ENCODE assay signal across 1 cellular context in the genomic region with DNA sequence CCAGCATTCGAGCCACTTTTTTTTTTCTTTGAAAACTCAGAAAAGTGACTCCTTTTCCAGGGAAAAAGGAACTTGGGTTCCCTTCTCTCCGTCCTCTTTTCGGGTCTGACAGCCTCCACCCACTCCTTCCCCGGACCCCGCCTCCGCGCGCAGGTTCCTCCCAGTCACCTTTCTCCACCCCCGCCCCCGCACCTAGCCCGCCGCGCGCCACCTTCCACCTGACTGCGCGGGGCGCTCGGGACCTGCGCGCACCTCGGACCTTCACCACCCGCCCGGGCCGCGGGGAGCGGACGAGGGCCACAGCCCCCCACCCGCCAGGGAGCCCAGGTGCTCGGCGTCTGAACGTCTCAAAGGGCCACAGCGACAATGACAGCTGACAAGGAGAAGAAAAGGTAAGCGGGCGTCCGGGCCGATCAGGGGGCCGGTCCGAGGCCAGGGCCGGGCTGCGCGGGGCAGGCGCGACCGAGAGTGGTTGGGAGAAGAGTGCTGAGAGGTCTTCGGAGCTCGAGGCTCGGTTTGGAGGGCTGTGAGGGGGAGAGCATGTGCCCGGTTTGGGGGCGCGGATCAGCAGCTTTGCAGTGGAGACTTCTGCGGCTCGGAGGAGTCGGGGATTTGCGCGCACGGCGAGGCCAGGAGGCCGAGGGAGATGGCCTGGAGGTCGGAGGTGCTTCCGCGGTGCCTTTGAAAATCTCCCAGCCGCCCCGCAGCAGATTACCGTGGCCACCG.
TF ChIP-seq lines count a peak whose summit lies in the region.

No MANE protein-coding gene starts in this region.

TF ChIP-seq in HepG2, 621 proteins besides CTCF, POLR2A, EP300 and RAD21 (continued from another document):
- TF ChIP-seq, protein P1, sequence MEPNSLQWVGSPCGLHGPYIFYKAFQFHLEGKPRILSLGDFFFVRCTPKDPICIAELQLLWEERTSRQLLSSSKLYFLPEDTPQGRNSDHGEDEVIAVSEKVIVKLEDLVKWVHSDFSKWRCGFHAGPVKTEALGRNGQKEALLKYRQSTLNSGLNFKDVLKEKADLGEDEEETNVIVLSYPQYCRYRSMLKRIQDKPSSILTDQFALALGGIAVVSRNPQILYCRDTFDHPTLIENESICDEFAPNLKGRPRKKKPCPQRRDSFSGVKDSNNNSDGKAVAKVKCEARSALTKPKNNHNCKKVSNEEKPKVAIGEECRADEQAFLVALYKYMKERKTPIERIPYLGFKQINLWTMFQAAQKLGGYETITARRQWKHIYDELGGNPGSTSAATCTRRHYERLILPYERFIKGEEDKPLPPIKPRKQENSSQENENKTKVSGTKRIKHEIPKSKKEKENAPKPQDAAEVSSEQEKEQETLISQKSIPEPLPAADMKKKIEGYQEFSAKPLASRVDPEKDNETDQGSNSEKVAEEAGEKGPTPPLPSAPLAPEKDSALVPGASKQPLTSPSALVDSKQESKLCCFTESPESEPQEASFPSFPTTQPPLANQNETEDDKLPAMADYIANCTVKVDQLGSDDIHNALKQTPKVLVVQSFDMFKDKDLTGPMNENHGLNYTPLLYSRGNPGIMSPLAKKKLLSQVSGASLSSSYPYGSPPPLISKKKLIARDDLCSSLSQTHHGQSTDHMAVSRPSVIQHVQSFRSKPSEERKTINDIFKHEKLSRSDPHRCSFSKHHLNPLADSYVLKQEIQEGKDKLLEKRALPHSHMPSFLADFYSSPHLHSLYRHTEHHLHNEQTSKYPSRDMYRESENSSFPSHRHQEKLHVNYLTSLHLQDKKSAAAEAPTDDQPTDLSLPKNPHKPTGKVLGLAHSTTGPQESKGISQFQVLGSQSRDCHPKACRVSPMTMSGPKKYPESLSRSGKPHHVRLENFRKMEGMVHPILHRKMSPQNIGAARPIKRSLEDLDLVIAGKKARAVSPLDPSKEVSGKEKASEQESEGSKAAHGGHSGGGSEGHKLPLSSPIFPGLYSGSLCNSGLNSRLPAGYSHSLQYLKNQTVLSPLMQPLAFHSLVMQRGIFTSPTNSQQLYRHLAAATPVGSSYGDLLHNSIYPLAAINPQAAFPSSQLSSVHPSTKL (CRISPR knock-in tag; IDR thresholded peaks at IDR 0.05): no peak; the same call in 1 of the 2 replicates
- peak; percentile 67; the same call in 1 of the 2 replicates for TF ChIP-seq SIN3A (IDR thresholded peaks at IDR 0.05; ENCODE audit: borderline replicate concordance, low read depth, low read length)
- no peak for TF ChIP-seq SRSF9 (IDR thresholded peaks at IDR 0.05; ENCODE audit: borderline replicate concordance, insufficient read depth, low read depth, low read length, poor library complexity, severe bottlenecking)
- TF ChIP-seq, protein P2, sequence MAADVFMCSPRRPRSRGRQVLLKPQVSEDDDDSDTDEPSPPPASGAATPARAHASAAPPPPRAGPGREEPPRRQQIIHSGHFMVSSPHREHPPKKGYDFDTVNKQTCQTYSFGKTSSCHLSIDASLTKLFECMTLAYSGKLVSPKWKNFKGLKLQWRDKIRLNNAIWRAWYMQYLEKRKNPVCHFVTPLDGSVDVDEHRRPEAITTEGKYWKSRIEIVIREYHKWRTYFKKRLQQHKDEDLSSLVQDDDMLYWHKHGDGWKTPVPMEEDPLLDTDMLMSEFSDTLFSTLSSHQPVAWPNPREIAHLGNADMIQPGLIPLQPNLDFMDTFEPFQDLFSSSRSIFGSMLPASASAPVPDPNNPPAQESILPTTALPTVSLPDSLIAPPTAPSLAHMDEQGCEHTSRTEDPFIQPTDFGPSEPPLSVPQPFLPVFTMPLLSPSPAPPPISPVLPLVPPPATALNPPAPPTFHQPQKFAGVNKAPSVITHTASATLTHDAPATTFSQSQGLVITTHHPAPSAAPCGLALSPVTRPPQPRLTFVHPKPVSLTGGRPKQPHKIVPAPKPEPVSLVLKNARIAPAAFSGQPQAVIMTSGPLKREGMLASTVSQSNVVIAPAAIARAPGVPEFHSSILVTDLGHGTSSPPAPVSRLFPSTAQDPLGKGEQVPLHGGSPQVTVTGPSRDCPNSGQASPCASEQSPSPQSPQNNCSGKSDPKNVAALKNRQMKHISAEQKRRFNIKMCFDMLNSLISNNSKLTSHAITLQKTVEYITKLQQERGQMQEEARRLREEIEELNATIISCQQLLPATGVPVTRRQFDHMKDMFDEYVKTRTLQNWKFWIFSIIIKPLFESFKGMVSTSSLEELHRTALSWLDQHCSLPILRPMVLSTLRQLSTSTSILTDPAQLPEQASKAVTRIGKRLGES (CRISPR knock-in tag; IDR thresholded peaks at IDR 0.05; ENCODE audit: borderline replicate concordance): no peak
- 0 out of 2 replicates have a peak, but pooled peaks have one; percentile 22 for TF ChIP-seq ZNF543 (CRISPR knock-in tag; IDR thresholded peaks at IDR 0.05)
- TF ChIP-seq ZNF776 (CRISPR knock-in tag; IDR thresholded peaks at IDR 0.05): no peak
- TF ChIP-seq FOXK2 (IDR thresholded peaks at IDR 0.05): no peak
